Comparison of ENCODE assay signal across 14 cellular contexts in genomic region chr18:59820663-59821062, GRCh38.
"Had no signal": no experiment of that assay in that cellular context is flagged by ENCODE, and none has a peak within 500 bp of the region (broad histone marks: within the 10 kb centered on the region; RNA-seq: fewer than 3 reads in every experiment).

No MANE protein-coding gene starts in this region.

- H3K36me3 ChIP-seq: esophagus muscularis mucosa, pancreas, sigmoid colon had no signal

- H3K9me3 ChIP-seq: esophagus muscularis mucosa, pancreas, sigmoid colon had no signal

- H3K4me3 ChIP-seq: coronary artery, esophagus muscularis mucosa, pancreas, sigmoid colon had no signal

- ATAC-seq: activated T-cell treated with anti-CD3 and anti-CD28 coated beads, Interleukin-2, amount 50 U/mL, for 72 hours; left lobe of liver; naive thymus-derived CD8-positive, alpha-beta T cell; pancreas; stimulated activated effector memory CD8-positive, alpha-beta T cell treated with anti-CD3 and anti-CD28 coated beads, Interleukin-12 subunit alpha, Interleukin-12 subunit beta, amount 100 ng/mL, for 72 hours had no signal

- H3K27me3 ChIP-seq: esophagus muscularis mucosa, sigmoid colon had no signal

- DNase-seq: activated CD4-positive, alpha-beta T cell treated with anti-CD3 and anti-CD28 coated beads, Interleukin-2, amount 10 ng/mL, durations not matched to agents 7 days and 5 days; activated CD8-positive, alpha-beta memory T cell treated with anti-CD3 and anti-CD28 coated beads, Interleukin-2, amount 50 U/mL, for 48 hours; activated gamma-delta T cell; activated T-cell treated with anti-CD3 and anti-CD28 coated beads, Interleukin-2, amount 50 U/mL, for 72 hours; amygdala; effector CD4-positive, alpha-beta T cell; islet precursor cell; naive thymus-derived CD8-positive, alpha-beta T cell; pancreas had no signal

- H3K27ac ChIP-seq: coronary artery, esophagus muscularis mucosa, pancreas, sigmoid colon had no signal

- H3K4me1 ChIP-seq: pancreas had no signal
